In genomic region chr4:26525751-26526150, GRCh38 we compare ENCODE assay signal across 1 cellular context.
TF ChIP-seq lines count a peak whose summit lies in the region.

No MANE protein-coding gene starts in this region.

TF ChIP-seq in IMR-90, 13 proteins besides CTCF, POLR2A, EP300 and RAD21:
- TF ChIP-seq FOS (IDR thresholded peaks at IDR 0.05; ENCODE audit: low read depth, low read length) (no peak), MAZ (IDR thresholded peaks at IDR 0.05; ENCODE audit: borderline replicate concordance, low read depth, low read length) (no peak), BHLHE40 (IDR thresholded peaks at IDR 0.05; ENCODE audit: low read depth, low read length) (no peak), RFX5 (IDR thresholded peaks at IDR 0.05; ENCODE audit: low read depth, low read length) (no peak), MAFK (IDR thresholded peaks at IDR 0.05; ENCODE audit: low read depth, low read length) (no peak), NFE2L2 (IDR thresholded peaks at IDR 0.05; ENCODE audit: low read depth, low read length) (no peak), SMC3 (IDR thresholded peaks at IDR 0.05; ENCODE audit: low read depth, low read length) (no peak), CEBPB (IDR thresholded peaks at IDR 0.05; ENCODE audit: low read depth, low read length) (no peak), USF2 (IDR thresholded peaks at IDR 0.05; ENCODE audit: low read depth, low read length) (no peak), RCOR1 (IDR thresholded peaks at IDR 0.05; ENCODE audit: insufficient replicate concordance, low read length) (no peak), ELK1 (IDR thresholded peaks at IDR 0.05; ENCODE audit: borderline replicate concordance, low read depth, low read length) (no peak), CHD1 (IDR thresholded peaks at IDR 0.05; ENCODE audit: low read depth, low read length) (no peak), MXI1 (IDR thresholded peaks at IDR 0.05; ENCODE audit: borderline replicate concordance, low read depth, low read length) (no peak)
TF ChIP-seq in IMR-90: peak in this region for 0.
